ENCODE assay signal across 31 cellular contexts in the genomic region with DNA sequence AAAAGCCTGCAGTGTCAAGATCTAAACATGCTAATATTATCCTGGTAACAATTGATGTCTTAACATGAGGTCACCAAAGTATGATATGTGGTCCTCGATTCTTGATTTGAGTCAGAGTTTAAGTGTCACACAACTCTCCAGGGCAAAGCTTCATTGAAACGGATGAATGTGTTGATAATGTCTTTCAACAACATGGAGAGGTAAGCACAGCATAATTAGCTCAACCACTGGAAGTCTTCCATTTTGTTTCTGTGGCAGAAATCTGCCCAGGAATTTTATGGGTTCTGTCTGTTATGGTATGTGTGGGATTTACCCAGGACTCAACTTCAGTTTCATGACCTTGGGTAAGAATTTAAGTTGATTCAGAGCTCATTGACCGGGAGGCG.
"Had no signal": no experiment of that assay in that cellular context is flagged by ENCODE, and none has a peak within 500 bp of the region (broad histone marks: within the 10 kb centered on the region; RNA-seq: fewer than 3 reads in every experiment).

No MANE protein-coding gene starts in this region.

- H3K36me3 Mint-ChIP-seq: activated naive CD8-positive, alpha-beta T cell treated with anti-CD3 and anti-CD28 coated beads for 36 hours; stimulated activated effector memory CD8-positive, alpha-beta T cell treated with anti-CD3 and anti-CD28 coated beads, Interleukin-12 subunit alpha, Interleukin-12 subunit beta, amount 100 ng/mL, for 72 hours; type B pancreatic cell had no signal

- H3K4me3 ChIP-seq: ascending aorta, gastrocnemius medialis, right lobe of liver, skin epidermis, uterus had no signal

- H3K9me3 Mint-ChIP-seq: nephron progenitor cell, type B pancreatic cell had no signal

- H3K27ac ChIP-seq: ascending aorta, brain microvascular endothelial cell, gastrocnemius medialis, neutrophil, right lobe of liver, skin epidermis, uterus, WERI-Rb-1 had no signal

- H3K4me1 Mint-ChIP-seq: activated naive CD8-positive, alpha-beta T cell treated with anti-CD3 and anti-CD28 coated beads for 36 hours; nephron progenitor cell; stimulated activated effector memory CD8-positive, alpha-beta T cell treated with anti-CD3 and anti-CD28 coated beads, Interleukin-12 subunit alpha, Interleukin-12 subunit beta, amount 100 ng/mL, for 72 hours; stimulated activated naive CD8-positive, alpha-beta T cell treated with anti-CD3 and anti-CD28 coated beads, Interleukin-15, amount 100 ng/mL, for 72 hours had no signal

- H3K9me3 ChIP-seq: ascending aorta, gastrocnemius medialis, neutrophil, right lobe of liver, uterus had no signal

- H3K4me3 Mint-ChIP-seq: activated naive CD4-positive, alpha-beta T cell treated with anti-CD3 and anti-CD28 coated beads for 36 hours; activated naive CD8-positive, alpha-beta T cell treated with anti-CD3 and anti-CD28 coated beads for 36 hours; activated T-helper 1 cell treated with anti-CD3 and anti-CD28 coated beads, Interleukin-12 subunit alpha, Interleukin-12 subunit beta, Interleukin-2, Interleukin-4 antibody, amounts not matched to agents 30 ng/mL and 10 ng/mL and 1 ng/mL, durations not matched to agents 14 hours and 24 hours and 36 hours; endodermal cell; nephron progenitor cell; stimulated activated effector memory CD8-positive, alpha-beta T cell treated with anti-CD3 and anti-CD28 coated beads, Interleukin-12 subunit alpha, Interleukin-12 subunit beta, amount 100 ng/mL, for 72 hours; stimulated activated naive CD8-positive, alpha-beta T cell treated with anti-CD3 and anti-CD28 coated beads, Interleukin-15, amount 100 ng/mL, for 72 hours; type B pancreatic cell had no signal

- H3K36me3 ChIP-seq: ascending aorta, brain microvascular endothelial cell, gastrocnemius medialis, neutrophil, right lobe of liver, uterus, WERI-Rb-1 had no signal

- H3K4me1 ChIP-seq: ascending aorta, gastrocnemius medialis, right lobe of liver, uterus had no signal

- ATAC-seq: activated CD4-positive, CD25-positive, alpha-beta regulatory T cell treated with anti-CD3 and anti-CD28 coated beads, Interleukin-2, amount 50 U/mL, for 24 hours; esophagus mucosa; gastrocnemius medialis; left ventricle myocardium superior; right lobe of liver; stimulated activated effector memory CD8-positive, alpha-beta T cell treated with anti-CD3 and anti-CD28 coated beads, Interleukin-12 subunit alpha, Interleukin-12 subunit beta, amount 100 ng/mL, for 72 hours; stimulated activated naive CD8-positive, alpha-beta T cell treated with anti-CD3 and anti-CD28 coated beads, Interleukin-15, amount 100 ng/mL, for 72 hours had no signal

- DNase-seq: activated CD4-positive, alpha-beta T cell treated with anti-CD3 and anti-CD28 coated beads for 48 hours; activated CD4-positive, alpha-beta T cell treated with anti-CD3 and anti-CD28 coated beads, Interleukin-2, amount 50 U/mL, for 48 hours; activated CD8-positive, alpha-beta memory T cell treated with anti-CD3 and anti-CD28 coated beads, Interleukin-2, amount 50 U/mL, for 4 hours; activated effector memory CD4-positive, alpha-beta T cell treated with anti-CD3 and anti-CD28 coated beads, Interleukin-2, amount 50 U/mL, for 16 hours; activated naive CD4-positive, alpha-beta T cell treated with anti-CD3 and anti-CD28 coated beads for 36 hours; activated naive CD8-positive, alpha-beta T cell treated with anti-CD3 and anti-CD28 coated beads for 36 hours; activated T-cell treated with anti-CD3 and anti-CD28 coated beads, Interleukin-2, amount 50 U/mL, for 1 hour; caudate nucleus; cortex of kidney; endodermal cell; gastrocnemius medialis; glutamatergic neuron; islet precursor cell; left ventricle myocardium superior; nephron progenitor cell; right lobe of liver; stimulated activated CD4-positive, alpha-beta T cell treated with anti-CD3 and anti-CD28 coated beads, Interleukin-4, amount 100 ng/mL, for 24 hours; stimulated activated naive CD8-positive, alpha-beta T cell treated with anti-CD3 and anti-CD28 coated beads, Interleukin-15, amount 100 ng/mL, for 72 hours; substantia nigra; T1000; uterus; WERI-Rb-1 had no signal

- H3K27me3 ChIP-seq: ascending aorta, brain microvascular endothelial cell, gastrocnemius medialis, neutrophil, right lobe of liver, uterus had no signal

- H3K27me3 Mint-ChIP-seq: activated naive CD8-positive, alpha-beta T cell treated with anti-CD3 and anti-CD28 coated beads for 36 hours; stimulated activated naive CD8-positive, alpha-beta T cell treated with anti-CD3 and anti-CD28 coated beads, Interleukin-15, amount 100 ng/mL, for 72 hours; type B pancreatic cell had no signal

- H3K27ac Mint-ChIP-seq: activated naive CD4-positive, alpha-beta T cell treated with anti-CD3 and anti-CD28 coated beads for 36 hours; activated naive CD8-positive, alpha-beta T cell treated with anti-CD3 and anti-CD28 coated beads for 36 hours; activated T-helper 1 cell treated with anti-CD3 and anti-CD28 coated beads, Interleukin-12 subunit alpha, Interleukin-12 subunit beta, Interleukin-2, Interleukin-4 antibody, amounts not matched to agents 30 ng/mL and 10 ng/mL and 1 ng/mL, durations not matched to agents 14 hours and 24 hours and 36 hours; endodermal cell; nephron progenitor cell; stimulated activated effector memory CD8-positive, alpha-beta T cell treated with anti-CD3 and anti-CD28 coated beads, Interleukin-12 subunit alpha, Interleukin-12 subunit beta, amount 100 ng/mL, for 72 hours; stimulated activated naive CD8-positive, alpha-beta T cell treated with anti-CD3 and anti-CD28 coated beads, Interleukin-15, amount 100 ng/mL, for 72 hours; type B pancreatic cell had no signal
